ENCODE assay signal across 11 cellular contexts in genomic region chr13:97978661-97979450, GRCh38. TPM values are rescaled to one million over a fixed set of nuclear protein-coding genes. Genes with fewer than 3 reads are reported as not detected.
DNase-seq lines count a peak whose midpoint lies in the region; ATAC-seq and TF ChIP-seq lines count a peak whose summit lies in the region.
"Had no signal": no experiment of that assay in that cellular context is flagged by ENCODE, and none has a peak within 500 bp of the region (broad histone marks: within the 10 kb centered on the region; RNA-seq: fewer than 3 reads in every experiment).

No MANE protein-coding gene starts in this region.

- H3K4me1 ChIP-seq in OCI-LY1 (ENCODE audit: insufficient read depth, low read length, severe bottlenecking) (peaks cover 28% of the 10 kb centered on the region), skeletal muscle satellite cell (ENCODE audit: control insufficient read depth, insufficient read depth, low read length) (peaks cover 35% of the 10 kb centered on the region)

- H3F3A ChIP-seq in OCI-LY1 (ENCODE audit: insufficient read depth, low read length): no peaks in the 10 kb centered on the region

- ATAC-seq in GM19328 (IDR thresholded peaks at IDR 0.05; ENCODE audit: unreplicated experiment): no peak
- ATAC-seq in GM18858 (IDR thresholded peaks at IDR 0.05; ENCODE audit: unreplicated experiment): no peak

- H3K4me2 ChIP-seq in OCI-LY1 (ENCODE audit: low read length): peak overlapping the region; percentile 97
- peak overlapping the region; percentile 82 for H3K4me2 ChIP-seq in skeletal muscle satellite cell (ENCODE audit: low read length)

- no peaks in the 10 kb centered on the region for H4K20me1 ChIP-seq in OCI-LY1 (ENCODE audit: insufficient read depth, low read length)

- H3K9ac ChIP-seq in OCI-LY1 (ENCODE audit: low read length) (no peak overlapping the region), skeletal muscle satellite cell (ENCODE audit: low read depth, low read length) (peak overlapping the region; percentile 94)

- H3K9me3 Mint-ChIP-seq in activated T-cell treated with anti-CD3 and anti-CD28 coated beads, Interleukin-2, amount 50 U/mL, for 24 hours: no peaks in the 10 kb centered on the region
- H3K9me3 Mint-ChIP-seq: naive B cell had no signal

- H3K27ac ChIP-seq in OCI-LY1 (ENCODE audit: low read depth, low read length, poor library complexity, severe bottlenecking) (no peak overlapping the region), epithelial cell of prostate (peak overlapping the region; percentile 38)

- H3K9me2 ChIP-seq in OCI-LY1 (ENCODE audit: low read depth, low read length): no peaks in the 10 kb centered on the region

- no peak overlapping the region for H2AFZ ChIP-seq in OCI-LY1 (ENCODE audit: low read length)

- no peak overlapping the region for H3K27ac Mint-ChIP-seq in activated T-cell treated with anti-CD3 and anti-CD28 coated beads, Interleukin-2, amount 50 U/mL, for 24 hours
- H3K27ac Mint-ChIP-seq: naive B cell had no signal

- no peaks in the 10 kb centered on the region for H3K27me3 ChIP-seq in OCI-LY1 (ENCODE audit: insufficient read depth, low read length)
- no peaks in the 10 kb centered on the region for H3K27me3 ChIP-seq in skeletal muscle satellite cell (ENCODE audit: control insufficient read depth, insufficient read depth, low read length)

- no peak for DNase-seq in activated T-cell treated with anti-CD3 and anti-CD28 coated beads, Interleukin-2, amount 50 U/mL, for 24 hours
- DNase-seq in activated T-cell treated with anti-CD3 and anti-CD28 coated beads, Interleukin-2, amount 50 U/mL, for 1 hour: no peak
- no peak for DNase-seq in epithelial cell of prostate (ENCODE audit: low read depth, low spot score)
- DNase-seq in NCI-H2171 (lab: John Stamatoyannopoulos, UW): no peak
- DNase-seq: cortex of kidney, DMS153, naive B cell had no signal

- H3K4me1 Mint-ChIP-seq in activated T-cell treated with anti-CD3 and anti-CD28 coated beads, Interleukin-2, amount 50 U/mL, for 24 hours (ENCODE audit: low read depth): peaks cover 57% of the 10 kb centered on the region

- peaks cover 27% of the 10 kb centered on the region for H3K36me3 ChIP-seq in OCI-LY1 (ENCODE audit: insufficient read depth, low read length)
- peaks cover 18% of the 10 kb centered on the region for H3K36me3 ChIP-seq in skeletal muscle satellite cell (ENCODE audit: insufficient read depth, low read length)

- H3K4me3 Mint-ChIP-seq in activated T-cell treated with anti-CD3 and anti-CD28 coated beads, Interleukin-2, amount 50 U/mL, for 24 hours: peak overlapping the region; percentile 92

- H3K4me3 ChIP-seq in OCI-LY1 (ENCODE audit: low read depth, low read length, poor library complexity, severe bottlenecking) (peak overlapping the region; percentile 84), skeletal muscle satellite cell (ENCODE audit: low read length) (peak overlapping the region; percentile 99)

- H3K79me2 ChIP-seq in OCI-LY1 (ENCODE audit: insufficient read depth, low read length): peaks cover 57% of the 10 kb centered on the region

- peaks cover 63% of the 10 kb centered on the region for H3K36me3 Mint-ChIP-seq in activated T-cell treated with anti-CD3 and anti-CD28 coated beads, Interleukin-2, amount 50 U/mL, for 24 hours (ENCODE audit: low read depth)

- H3K9me3 ChIP-seq in OCI-LY1 (ENCODE audit: low read length) (no peaks in the 10 kb centered on the region), skeletal muscle satellite cell (replicated peaks; ENCODE audit: low read length) (no peaks in the 10 kb centered on the region)

- no peak for TF ChIP-seq CTCF in OCI-LY1 (IDR thresholded peaks at IDR 0.05; ENCODE audit: low read length)

- no peaks in the 10 kb centered on the region for H3K27me3 Mint-ChIP-seq in activated T-cell treated with anti-CD3 and anti-CD28 coated beads, Interleukin-2, amount 50 U/mL, for 24 hours
- H3K27me3 Mint-ChIP-seq: naive B cell had no signal

RNA-seq across cellular contexts. Expression of gene IPO5, which starts 25.4 kb away (rescaled TPM):
- 182 and 268 TPM in 2 replicates for total RNA-seq in skeletal muscle satellite cell (2012; rRNA removed)
